Comparison of ENCODE assay signal across 9 cellular contexts in the genomic region with DNA sequence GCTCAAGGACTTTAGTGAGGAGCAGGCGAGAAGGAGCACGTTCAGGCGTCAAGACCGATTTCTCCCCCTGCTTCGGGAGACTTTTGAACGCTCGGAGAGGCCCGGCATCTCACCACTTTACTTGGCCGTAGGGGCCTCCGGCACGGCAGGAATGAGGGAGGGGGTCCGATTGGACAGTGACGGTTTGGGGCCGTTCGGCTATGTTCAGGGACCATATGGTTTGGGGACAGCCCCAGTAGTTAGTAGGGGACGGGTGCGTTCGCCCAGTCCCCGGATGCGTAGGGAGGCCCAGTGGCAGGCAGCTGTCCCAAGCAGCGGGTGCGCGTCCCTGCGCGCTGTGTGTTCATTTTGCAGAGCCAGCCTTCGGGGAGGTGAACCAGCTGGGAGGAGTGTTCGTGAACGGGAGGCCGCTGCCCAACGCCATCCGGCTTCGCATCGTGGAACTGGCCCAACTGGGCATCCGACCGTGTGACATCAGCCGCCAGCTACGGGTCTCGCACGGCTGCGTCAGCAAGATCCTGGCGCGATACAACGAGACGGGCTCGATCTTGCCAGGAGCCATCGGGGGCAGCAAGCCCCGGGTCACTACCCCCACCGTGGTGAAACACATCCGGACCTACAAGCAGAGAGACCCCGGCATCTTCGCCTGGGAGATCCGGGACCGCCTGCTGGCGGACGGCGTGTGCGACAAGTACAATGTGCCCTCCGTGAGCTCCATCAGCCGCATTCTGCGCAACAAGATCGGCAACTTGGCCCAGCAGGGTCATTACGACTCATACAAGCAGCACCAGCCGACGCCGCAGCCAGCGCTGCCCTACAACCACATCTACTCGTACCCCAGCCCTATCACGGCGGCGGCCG. TPM values are rescaled to one million over a fixed set of nuclear protein-coding genes. Genes with fewer than 3 reads are reported as not detected.
A peak's percentile ranks its signal among the peaks of the same experiment; 100 is the strongest.
DNase-seq lines count a peak whose midpoint lies in the region; ATAC-seq and TF ChIP-seq lines count a peak whose summit lies in the region.
"Had no signal": no experiment of that assay in that cellular context is flagged by ENCODE, and none has a peak within 500 bp of the region (broad histone marks: within the 10 kb centered on the region; RNA-seq: fewer than 3 reads in every experiment).

No MANE protein-coding gene starts in this region.

- no peaks in the 10 kb centered on the region for H3K9me3 ChIP-seq in BE2C

- ATAC-seq in HG03520 (IDR thresholded peaks at IDR 0.05; ENCODE audit: unreplicated experiment): no peak

- H3K4me3 Mint-ChIP-seq in endothelial cell (ENCODE audit: unreplicated experiment) (peak overlapping the region; percentile 81), progenitor cell of endocrine pancreas (ENCODE audit: low read depth) (peak overlapping the region; percentile 70)

- no peaks in the 10 kb centered on the region for H3K36me3 ChIP-seq in BE2C

- H3K4me3 ChIP-seq in GM08714 (ENCODE audit: low read length) (peak overlapping the region; percentile 22), BE2C (ENCODE audit: low read depth, low read length) (no peak overlapping the region)

- H3K9me3 Mint-ChIP-seq in endothelial cell (ENCODE audit: unreplicated experiment) (no peaks in the 10 kb centered on the region), progenitor cell of endocrine pancreas (ENCODE audit: low read depth) (no peaks in the 10 kb centered on the region)

- no peaks in the 10 kb centered on the region for H3K4me1 ChIP-seq in BE2C

- no peak overlapping the region for H3K27ac Mint-ChIP-seq in endothelial cell (ENCODE audit: unreplicated experiment)
- no peak overlapping the region for H3K27ac Mint-ChIP-seq in progenitor cell of endocrine pancreas

- H3K27me3 Mint-ChIP-seq in endothelial cell (ENCODE audit: unreplicated experiment): peaks cover 40% of the 10 kb centered on the region
- H3K27me3 Mint-ChIP-seq in progenitor cell of endocrine pancreas: peaks cover 97% of the 10 kb centered on the region

- peaks cover 98% of the 10 kb centered on the region for H3K27me3 ChIP-seq in BE2C

- TF ChIP-seq CTCF in endothelial cell (IDR thresholded peaks at IDR 0.05; ENCODE audit: unreplicated experiment) (no peak), progenitor cell of endocrine pancreas (IDR thresholded peaks at IDR 0.05; ENCODE audit: unreplicated experiment) (peak; percentile 51), BE2C (IDR thresholded peaks at IDR 0.05; ENCODE audit: low read depth, low read length) (no peak)

- DNase-seq in NCI-H2227 (lab: John Stamatoyannopoulos, UW; ENCODE audit: unreplicated experiment) (peak; percentile 43), endothelial cell (ENCODE audit: low spot score) (peak; percentile 44), progenitor cell of endocrine pancreas (ENCODE audit: low spot score, unreplicated experiment) (peak; percentile 28), Kasumi-1 (lab: John Stamatoyannopoulos, UW) (no peak), BE2C (no peak), GM03348 (ENCODE audit: low spot score) (no peak)

- H3K4me1 Mint-ChIP-seq in endothelial cell (ENCODE audit: unreplicated experiment) (peaks cover 41% of the 10 kb centered on the region), progenitor cell of endocrine pancreas (ENCODE audit: low read depth) (peaks cover 32% of the 10 kb centered on the region)

- H3K36me3 Mint-ChIP-seq in endothelial cell (ENCODE audit: low read depth, unreplicated experiment) (no peaks in the 10 kb centered on the region), progenitor cell of endocrine pancreas (ENCODE audit: insufficient read depth) (no peaks in the 10 kb centered on the region)

RNA-seq across cellular contexts. Expression of gene PAX9, which starts 1.1 kb away (rescaled TPM):
- total RNA-seq in endothelial cell (ENCODE audit: unreplicated experiment) (not detected), progenitor cell of endocrine pancreas (0.77 and 1.3 TPM in 2 replicates)
- not detected for polyA plus RNA-seq in BE2C (2012; ENCODE audit: insufficient read depth, insufficient read length, low read depth)
- total RNA-seq: dermis microvascular lymphatic vessel endothelial cell had no signal

Comparison
In these comparisons a context has a peak if more than half of its experiments do, and no peak if none do; other contexts are left out.
1. DNase-seq: peak in NCI-H2227 (single experiment), endothelial cell (single experiment) and progenitor cell of endocrine pancreas (single experiment); none in Kasumi-1 (0 of 2), BE2C (single experiment) and GM03348 (single experiment).